31 cellular contexts compared by ENCODE assay signal in the genomic region with DNA sequence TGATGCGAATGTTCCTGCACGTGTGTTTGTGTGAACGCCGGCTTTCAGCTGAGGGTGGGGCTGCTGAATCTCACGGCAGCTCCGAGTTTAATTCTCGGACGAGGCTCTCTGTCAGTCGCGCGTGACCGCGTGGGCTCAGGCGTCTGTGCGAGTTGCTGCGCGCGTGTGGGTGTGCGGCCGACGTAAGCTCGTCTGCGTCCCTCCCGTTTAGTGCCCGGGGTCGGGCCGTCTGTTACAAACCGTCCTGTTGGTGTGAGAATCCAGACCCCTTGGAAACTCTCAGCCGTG. TPM values are rescaled to one million over a fixed set of nuclear protein-coding genes. Genes with fewer than 3 reads are reported as not detected.
"Had no signal": no experiment of that assay in that cellular context is flagged by ENCODE, and none has a peak within 500 bp of the region (broad histone marks: within the 10 kb centered on the region; RNA-seq: fewer than 3 reads in every experiment).

No MANE protein-coding gene starts in this region.

- H3K4me1 ChIP-seq: esophagus muscularis mucosa had no signal

- H3K36me3 ChIP-seq: brain microvascular endothelial cell, esophagus muscularis mucosa, gastroesophageal sphincter had no signal

- H3K27me3 ChIP-seq: brain microvascular endothelial cell had no signal

- H3K36me3 Mint-ChIP-seq: activated naive CD8-positive, alpha-beta T cell had no signal

- H3K27me3 Mint-ChIP-seq: activated naive CD8-positive, alpha-beta T cell; central memory CD8-positive, alpha-beta T cell had no signal

- FAIRE-seq: astrocyte, bronchial epithelial cell, colon had no signal

- ATAC-seq: activated CD4-positive, CD25-positive, alpha-beta regulatory T cell treated with anti-CD3 and anti-CD28 coated beads, Interleukin-2, amount 50 U/mL, for 24 hours; activated CD8-positive, alpha-beta T cell treated with anti-CD3 and anti-CD28 coated beads for 36 hours; activated T-cell treated with anti-CD3 and anti-CD28 coated beads, Interleukin-2, amount 50 U/mL, for 4 hours; activated T-helper 17 cell treated with anti-CD3 and anti-CD28 coated beads, Interleukin-2, amount 50 U/mL, for 72 hours; effector memory CD8-positive, alpha-beta T cell; gastroesophageal sphincter had no signal

- H3K4me3 ChIP-seq: esophagus muscularis mucosa, gastroesophageal sphincter had no signal

- H3K4me1 Mint-ChIP-seq: activated B cell treated with CpG ODN at 0.5 μM for 24 hours; activated T-helper 17 cell treated with anti-CD3 and anti-CD28 coated beads, Interleukin-2, amount 50 U/mL, for 72 hours; central memory CD8-positive, alpha-beta T cell had no signal

- H3K4me3 Mint-ChIP-seq: activated B cell treated with CpG ODN at 0.5 μM for 24 hours; activated CD8-positive, alpha-beta T cell treated with anti-CD3 and anti-CD28 coated beads for 36 hours; activated naive CD8-positive, alpha-beta T cell; activated T-cell treated with anti-CD3 and anti-CD28 coated beads, Interleukin-2, amount 50 U/mL, for 4 hours; activated T-helper 17 cell treated with anti-CD3 and anti-CD28 coated beads, Interleukin-2, amount 50 U/mL, for 72 hours; central memory CD8-positive, alpha-beta T cell; effector memory CD8-positive, alpha-beta T cell had no signal

- H3K9me3 ChIP-seq: esophagus muscularis mucosa, gastroesophageal sphincter had no signal

- H3K27ac ChIP-seq: brain microvascular endothelial cell, esophagus muscularis mucosa, gastroesophageal sphincter, VCaP had no signal

- DNase-seq: activated B cell treated with CpG ODN at 0.5 μM for 24 hours; activated CD4-positive, alpha-beta T cell treated with anti-CD3 and anti-CD28 coated beads for 48 hours; activated CD4-positive, alpha-beta T cell treated with anti-CD3 and anti-CD28 coated beads, Interleukin-2, amount 50 U/mL, for 1 hour; activated CD4-positive, alpha-beta T cell treated with anti-CD3 and anti-CD28 coated beads, Interleukin-2, amount 50 U/mL, for 48 hours; activated CD8-positive, alpha-beta memory T cell treated with anti-CD3 and anti-CD28 coated beads for 24 hours; activated CD8-positive, alpha-beta T cell treated with anti-CD3 and anti-CD28 coated beads for 36 hours; activated effector memory CD4-positive, alpha-beta T cell treated with Interleukin-2 at 50 U/mL for 16 hours; activated gamma-delta T cell treated with Interleukin-2 at 50 U/mL for 16 hours; activated naive CD4-positive, alpha-beta T cell treated with anti-CD3 and anti-CD28 coated beads, Interleukin-2, amount 50 U/mL, for 16 hours; activated naive CD4-positive, alpha-beta T cell treated with Interleukin-2 at 50 U/mL for 16 hours; activated T-cell treated with anti-CD3 and anti-CD28 coated beads, Interleukin-2, amount 50 U/mL, for 4 hours; amniotic stem cell; brain microvascular endothelial cell; cortex of kidney; dermis blood vessel endothelial cell; effector CD4-positive, alpha-beta T cell; effector memory CD8-positive, alpha-beta T cell; erythroblast; foreskin melanocyte; T-helper 1 cell; T-helper 2 cell had no signal

- H3K27ac Mint-ChIP-seq: activated B cell treated with CpG ODN at 0.5 μM for 24 hours; activated CD8-positive, alpha-beta T cell treated with anti-CD3 and anti-CD28 coated beads for 36 hours; activated naive CD8-positive, alpha-beta T cell; activated T-helper 17 cell treated with anti-CD3 and anti-CD28 coated beads, Interleukin-2, amount 50 U/mL, for 72 hours; effector memory CD8-positive, alpha-beta T cell had no signal

- H3K9me3 Mint-ChIP-seq: activated B cell treated with CpG ODN at 0.5 μM for 24 hours; activated CD8-positive, alpha-beta T cell treated with anti-CD3 and anti-CD28 coated beads for 36 hours; activated T-cell treated with anti-CD3 and anti-CD28 coated beads, Interleukin-2, amount 50 U/mL, for 4 hours; activated T-helper 17 cell treated with anti-CD3 and anti-CD28 coated beads, Interleukin-2, amount 50 U/mL, for 72 hours; central memory CD8-positive, alpha-beta T cell; effector memory CD8-positive, alpha-beta T cell had no signal

RNA-seq across cellular contexts. Expression of a gene that starts 41.6 kb away (rescaled TPM):
- total RNA-seq: activated T-helper 17 cell treated with anti-CD3 and anti-CD28 coated beads, Interleukin-2, amount 50 U/mL, for 72 hours had no signal
